8 cellular contexts compared by ENCODE assay signal in genomic region chr2:17830053-17831034, GRCh38. TPM values are rescaled to one million over a fixed set of nuclear protein-coding genes. Genes with fewer than 3 reads are reported as not detected.
DNase-seq lines count a peak whose midpoint lies in the region; ATAC-seq and TF ChIP-seq lines count a peak whose summit lies in the region.

No MANE protein-coding gene starts in this region.

- H3K4me3 Mint-ChIP-seq in brain: peak overlapping the region; percentile 47 to 76 (median 71)

- no peak for TF ChIP-seq POLR2A in Peyer's patch (IDR thresholded peaks at IDR 0.05)

- H3K27me3 Mint-ChIP-seq in brain: peaks cover 15% of the 10 kb centered on the region

- H3K27ac Mint-ChIP-seq in brain: peak overlapping the region in 1 of 5 experiments; percentile 21

- H3K4me1 ChIP-seq in Peyer's patch: peaks cover 0 to 5% (median 2%) of the 10 kb centered on the region in 4 donors
- peaks cover 5% of the 10 kb centered on the region for H3K4me1 ChIP-seq in iPS-15b (ENCODE audit: control insufficient read depth, insufficient read depth, low read length)
- H3K4me1 ChIP-seq in skeletal muscle tissue (ENCODE audit: control insufficient read depth in 3 of 3, insufficient read depth in 3 of 3, low read length in 3 of 3): peaks cover 3 to 10% (median 6%) of the 10 kb centered on the region in 3 donors

- no peak overlapping the region for H3K9ac ChIP-seq in iPS-15b (ENCODE audit: low read depth, low read length)
- H3K9ac ChIP-seq in skeletal muscle tissue (ENCODE audit: low read depth in 1 of 3, low read length in 3 of 3): peak overlapping the region; percentile 9 to 64 (median 20)

- no peaks in the 10 kb centered on the region for H3K36me3 Mint-ChIP-seq in brain

- H3K9me3 ChIP-seq in Peyer's patch: no peaks in the 10 kb centered on the region
- no peaks in the 10 kb centered on the region for H3K9me3 ChIP-seq in iPS-15b (ENCODE audit: control insufficient read depth, insufficient read depth, low read length)
- H3K9me3 ChIP-seq in skeletal muscle tissue (ENCODE audit: control insufficient read depth in 3 of 3, low read length in 3 of 3): no peaks in the 10 kb centered on the region

- TF ChIP-seq CTCF in Peyer's patch (IDR thresholded peaks at IDR 0.05) (peak in 5 of 6 experiments; percentile 53 to 80 (median 76)), brain (conservative IDR thresholded peaks at IDR 0.05) (peak; percentile 92 to 93)

- H3K27me3 ChIP-seq in Peyer's patch (no peaks in the 10 kb centered on the region), iPS-15b (ENCODE audit: control insufficient read depth, insufficient read depth, low read length) (peaks cover 45% of the 10 kb centered on the region), skeletal muscle tissue (ENCODE audit: control insufficient read depth in 3 of 3, insufficient read depth in 3 of 3, low read length in 3 of 3) (no peaks in the 10 kb centered on the region)

- H3K27ac ChIP-seq in Peyer's patch (no peak overlapping the region), skeletal muscle tissue (ENCODE audit: low read depth, low read length) (no peak overlapping the region)

- H3K9me3 Mint-ChIP-seq in brain: peaks cover 0 to 10% (median 3%) of the 10 kb centered on the region in 5 experiments

- no peaks in the 10 kb centered on the region for H3K36me3 ChIP-seq in Peyer's patch
- H3K36me3 ChIP-seq in iPS-15b (ENCODE audit: control insufficient read depth, insufficient read depth, low read length): no peaks in the 10 kb centered on the region
- H3K36me3 ChIP-seq in skeletal muscle tissue (ENCODE audit: control insufficient read depth in 3 of 3, insufficient read depth in 3 of 3, low read length in 3 of 3): no peaks in the 10 kb centered on the region

- peak; percentile 84 for DNase-seq in DMS79 treated with DMSO at 0.1 percent for 48 hours (lab: John Stamatoyannopoulos, UW)
- DNase-seq in Peyer's patch: peak; percentile 30 to 82 (median 73)
- DNase-seq in RKO (ENCODE audit: low spot score): no peak

- H3K4me3 ChIP-seq in Peyer's patch (peak overlapping the region in 2 of 4 donors; percentile 10 to 43), iPS-15b (ENCODE audit: low read depth, low read length) (peak overlapping the region; percentile 43), skeletal muscle tissue (ENCODE audit: low read length in 3 of 3) (peak overlapping the region; percentile 54 to 63 (median 63))

- peak; percentile 90 for ATAC-seq in GM21360 (IDR thresholded peaks at IDR 0.05; ENCODE audit: unreplicated experiment)
- ATAC-seq in HG03558 (IDR thresholded peaks at IDR 0.05; ENCODE audit: extremely low read depth, unreplicated experiment): peak; percentile 78

- peaks cover 13% of the 10 kb centered on the region for H3K4me1 Mint-ChIP-seq in brain

RNA-seq across cellular contexts. Expression of gene MSGN1, which starts 14.1 kb away (rescaled TPM):
- total RNA-seq in Peyer's patch: not detected
- not detected for polyA plus RNA-seq in brain (ENCODE audit: insufficient read depth, low read depth, low replicate concordance)
- not detected for total RNA-seq in skeletal muscle tissue

RNA-seq across cellular contexts. Expression of gene KCNS3, which starts 48.1 kb away (rescaled TPM):
- total RNA-seq in Peyer's patch (10 to 100 TPM in 3 of 4 donors, 1 to 10 TPM in 1; 1.6 to 76.7 (median 12.7) TPM), skeletal muscle tissue (12.5 TPM)
- polyA plus RNA-seq in brain (ENCODE audit: insufficient read depth, low read depth, low replicate concordance): 1.2 TPM
